ENCODE assay signal across 26 cellular contexts in genomic region chr14:73870525-73871235, GRCh38.
"Had no signal": no experiment of that assay in that cellular context is flagged by ENCODE, and none has a peak within 500 bp of the region (broad histone marks: within the 10 kb centered on the region; RNA-seq: fewer than 3 reads in every experiment).

No MANE protein-coding gene starts in this region.

- H3K27me3 ChIP-seq: left lung, ovary, suprapubic skin, transverse colon, upper lobe of right lung, uterus had no signal

- H3K9me3 Mint-ChIP-seq: naive thymus-derived CD8-positive, alpha-beta T cell; nephron progenitor cell; stimulated activated naive CD8-positive, alpha-beta T cell treated with anti-CD3 and anti-CD28 coated beads, Interleukin-15, amount 100 ng/mL, for 72 hours had no signal

- ATAC-seq: left cardiac atrium; left lung; naive thymus-derived CD8-positive, alpha-beta T cell; sciatic nerve; stimulated activated naive CD8-positive, alpha-beta T cell treated with anti-CD3 and anti-CD28 coated beads, Interleukin-15, amount 100 ng/mL, for 72 hours; upper lobe of right lung had no signal

- H3K27ac ChIP-seq: coronary artery, left lung, ovary, suprapubic skin, transverse colon, upper lobe of right lung, uterus had no signal

- H3K4me1 Mint-ChIP-seq: stimulated activated naive CD8-positive, alpha-beta T cell treated with anti-CD3 and anti-CD28 coated beads, Interleukin-15, amount 100 ng/mL, for 72 hours had no signal

- H3K4me2 ChIP-seq: smooth muscle cell had no signal

- DNase-seq: dermis blood vessel endothelial cell; effector memory CD4-positive, alpha-beta T cell; erythroblast; hypothalamus; left cardiac atrium; left lung; mesenchymal stem cell; naive thymus-derived CD8-positive, alpha-beta T cell; nephron progenitor cell; nucleus accumbens; ovary; stimulated activated CD4-positive, alpha-beta T cell treated with anti-CD3 and anti-CD28 coated beads, Interleukin-12 subunit alpha, Interleukin-12 subunit beta, amount 100 ng/mL, for 4 hours; stimulated activated CD4-positive, alpha-beta T cell treated with anti-CD3 and anti-CD28 coated beads, Interleukin-1b, Interleukin-23, amount 100 ng/mL, for 48 hours; stimulated activated CD4-positive, alpha-beta T cell treated with anti-CD3 and anti-CD28 coated beads, Interleukin-4, amount 100 ng/mL, for 1 hour; stimulated activated CD8-positive, alpha-beta memory T cell treated with anti-CD3 and anti-CD28 coated beads, Interleukin-4, amount 100 ng/mL, for 48 hours; stimulated activated naive CD4-positive, alpha-beta T cell; stimulated activated naive CD8-positive, alpha-beta T cell treated with anti-CD3 and anti-CD28 coated beads, Interleukin-15, amount 100 ng/mL, for 72 hours; transverse colon; upper lobe of right lung; uterus had no signal

- H3K4me3 Mint-ChIP-seq: naive thymus-derived CD8-positive, alpha-beta T cell; nephron progenitor cell; stimulated activated naive CD8-positive, alpha-beta T cell treated with anti-CD3 and anti-CD28 coated beads, Interleukin-15, amount 100 ng/mL, for 72 hours had no signal

- H3K4me1 ChIP-seq: left lung, suprapubic skin, upper lobe of right lung, uterus had no signal

- H3K36me3 ChIP-seq: ovary, suprapubic skin, transverse colon, upper lobe of right lung, uterus had no signal

- H3K27me3 Mint-ChIP-seq: naive thymus-derived CD8-positive, alpha-beta T cell; stimulated activated naive CD8-positive, alpha-beta T cell treated with anti-CD3 and anti-CD28 coated beads, Interleukin-15, amount 100 ng/mL, for 72 hours had no signal

- H3K27ac Mint-ChIP-seq: naive thymus-derived CD8-positive, alpha-beta T cell; nephron progenitor cell had no signal

- FAIRE-seq: endometrium, islet of Langerhans had no signal

- H3K4me3 ChIP-seq: coronary artery, left lung, ovary, smooth muscle cell, suprapubic skin, transverse colon, upper lobe of right lung, uterus had no signal

- H3K9me3 ChIP-seq: left lung, ovary, suprapubic skin, transverse colon, upper lobe of right lung, uterus had no signal
